23 cellular contexts compared by ENCODE assay signal in genomic region chr19:21581646-21582045, GRCh38.
"Had no signal": no experiment of that assay in that cellular context is flagged by ENCODE, and none has a peak within 500 bp of the region (broad histone marks: within the 10 kb centered on the region; RNA-seq: fewer than 3 reads in every experiment).

No MANE protein-coding gene starts in this region.

- ATAC-seq: activated CD4-positive, CD25-positive, alpha-beta regulatory T cell treated with anti-CD3 and anti-CD28 coated beads, Interleukin-2, amount 50 U/mL, for 24 hours; activated naive CD4-positive, alpha-beta T cell treated with anti-CD3 and anti-CD28 coated beads, Interleukin-2, amount 50 U/mL, for 72 hours; activated T-cell treated with anti-CD3 and anti-CD28 coated beads, Interleukin-2, amount 50 U/mL, for 72 hours; stimulated activated effector memory CD8-positive, alpha-beta T cell treated with anti-CD3 and anti-CD28 coated beads, Interleukin-12 subunit alpha, Interleukin-12 subunit beta, amount 100 ng/mL, for 72 hours had no signal

- H3K4me1 Mint-ChIP-seq: endodermal cell, nephron progenitor cell had no signal

- H3K27ac ChIP-seq: colonic mucosa, epithelial cell of prostate, sigmoid colon, testis had no signal

- H3K27me3 Mint-ChIP-seq: activated CD4-positive, alpha-beta T cell treated with anti-CD3 and anti-CD28 coated beads, Interleukin-2, amount 10 ng/mL, durations not matched to agents 7 days and 5 days; type B pancreatic cell had no signal

- DNase-seq: activated CD4-positive, alpha-beta T cell treated with anti-CD3 and anti-CD28 coated beads, Interleukin-2, amount 10 ng/mL, durations not matched to agents 7 days and 5 days; activated CD8-positive, alpha-beta memory T cell treated with anti-CD3 and anti-CD28 coated beads for 24 hours; activated CD8-positive, alpha-beta memory T cell treated with anti-CD3 and anti-CD28 coated beads, Interleukin-2, amount 50 U/mL, for 48 hours; activated gamma-delta T cell; activated T-cell treated with anti-CD3 and anti-CD28 coated beads, Interleukin-2, amount 50 U/mL, for 72 hours; amniotic stem cell; colonic mucosa; endodermal cell; foreskin fibroblast; glutamatergic neuron; hypothalamus; islet precursor cell; nephron progenitor cell; nucleus accumbens; sigmoid colon; stimulated activated CD4-positive, alpha-beta T cell treated with anti-CD3 and anti-CD28 coated beads, Interleukin-4, amount 100 ng/mL, for 24 hours; testis had no signal

- H3K9me3 Mint-ChIP-seq: stimulated activated effector memory CD8-positive, alpha-beta T cell treated with anti-CD3 and anti-CD28 coated beads, Interleukin-12 subunit alpha, Interleukin-12 subunit beta, amount 100 ng/mL, for 72 hours had no signal

- H3K27me3 ChIP-seq: colonic mucosa, sigmoid colon, testis had no signal

- H3K27ac Mint-ChIP-seq: activated CD4-positive, alpha-beta T cell treated with anti-CD3 and anti-CD28 coated beads, Interleukin-2, amount 10 ng/mL, durations not matched to agents 7 days and 5 days; activated naive CD4-positive, alpha-beta T cell treated with anti-CD3 and anti-CD28 coated beads, Interleukin-2, amount 50 U/mL, for 72 hours; activated T-cell treated with anti-CD3 and anti-CD28 coated beads, Interleukin-2, amount 50 U/mL, for 72 hours; endodermal cell; nephron progenitor cell; stimulated activated effector memory CD8-positive, alpha-beta T cell treated with anti-CD3 and anti-CD28 coated beads, Interleukin-12 subunit alpha, Interleukin-12 subunit beta, amount 100 ng/mL, for 72 hours; type B pancreatic cell had no signal

- H3K4me1 ChIP-seq: colonic mucosa, testis had no signal

- H3K4me3 Mint-ChIP-seq: activated CD4-positive, alpha-beta T cell treated with anti-CD3 and anti-CD28 coated beads, Interleukin-2, amount 10 ng/mL, durations not matched to agents 7 days and 5 days; activated T-cell treated with anti-CD3 and anti-CD28 coated beads, Interleukin-2, amount 50 U/mL, for 72 hours; endodermal cell; nephron progenitor cell; stimulated activated effector memory CD8-positive, alpha-beta T cell treated with anti-CD3 and anti-CD28 coated beads, Interleukin-12 subunit alpha, Interleukin-12 subunit beta, amount 100 ng/mL, for 72 hours; type B pancreatic cell had no signal

- H3K36me3 Mint-ChIP-seq: stimulated activated effector memory CD8-positive, alpha-beta T cell treated with anti-CD3 and anti-CD28 coated beads, Interleukin-12 subunit alpha, Interleukin-12 subunit beta, amount 100 ng/mL, for 72 hours; type B pancreatic cell had no signal

- H3K4me3 ChIP-seq: colonic mucosa, lung, sigmoid colon, testis had no signal

- H3K36me3 ChIP-seq: colonic mucosa, sigmoid colon had no signal

- H3K9me3 ChIP-seq: colonic mucosa, testis had no signal
